Comparison of ENCODE assay signal across 33 cellular contexts in genomic region chr2:101837354-101837753, GRCh38.
DNase-seq lines count a peak whose midpoint lies in the region; ATAC-seq, FAIRE-seq and TF ChIP-seq lines count a peak whose summit lies in the region.
"Had no signal": no experiment of that assay in that cellular context is flagged by ENCODE, and none has a peak within 500 bp of the region (broad histone marks: within the 10 kb centered on the region; RNA-seq: fewer than 3 reads in every experiment).

No MANE protein-coding gene starts in this region.

- no peak overlapping the region for H3K27ac ChIP-seq in HepG2 (ENCODE audit: extremely low read length, insufficient read depth, low read length)
- no peak overlapping the region for H3K27ac ChIP-seq in right lobe of liver
- H3K27ac ChIP-seq in layer of hippocampus (ENCODE audit: low read depth, low read length): peak overlapping the region; percentile 9
- H3K27ac ChIP-seq: cardiac muscle cell, gastrocnemius medialis, HL-60, KMS-11, lower lobe of right lung, SK-N-MC, stomach, uterus had no signal

- peaks cover 3% of the 10 kb centered on the region for H3K27me3 Mint-ChIP-seq in brain
- H3K27me3 Mint-ChIP-seq: activated B cell treated with CpG ODN at 0.5 μM for 24 hours; activated naive CD8-positive, alpha-beta T cell had no signal

- H4K20me1 ChIP-seq in HepG2 (ENCODE audit: insufficient read depth, low read length): no peaks in the 10 kb centered on the region

- H3K27me3 ChIP-seq in HepG2 (ENCODE audit: control insufficient read depth in 1 of 2, insufficient read depth in 2 of 2, low read length in 2 of 2): no peaks in the 10 kb centered on the region
- no peaks in the 10 kb centered on the region for H3K27me3 ChIP-seq in right lobe of liver
- no peaks in the 10 kb centered on the region for H3K27me3 ChIP-seq in layer of hippocampus (ENCODE audit: control insufficient read depth, insufficient read depth, low read length)
- H3K27me3 ChIP-seq: cardiac muscle cell, gastrocnemius medialis, stomach, uterus had no signal

- TF ChIP-seq POLR2A in HepG2 (IDR thresholded peaks at IDR 0.05; ENCODE audit: insufficient read depth in 1 of 2, low read depth in 2 of 2, low read length in 2 of 2) (no peak), right lobe of liver (IDR thresholded peaks at IDR 0.05) (no peak)

- POLR2A ChIA-PET in HepG2 (lab: Yijun Ruan, JAX): no interaction called here

- H3K9me3 ChIP-seq in HepG2 (ENCODE audit: low read length) (no peaks in the 10 kb centered on the region), right lobe of liver (no peaks in the 10 kb centered on the region)
- H3K9me3 ChIP-seq: gastrocnemius medialis, HAP-1, lower lobe of right lung, mucosa of descending colon, stomach, uterus had no signal

- H3K9me3 Mint-ChIP-seq in brain: no peaks in the 10 kb centered on the region
- H3K9me3 Mint-ChIP-seq: activated B cell treated with CpG ODN at 0.5 μM for 24 hours, nephron had no signal

- H3K79me2 ChIP-seq in HepG2 (ENCODE audit: insufficient read depth, low read length): peaks cover 5% of the 10 kb centered on the region

- in situ Hi-C loops in HepG2 (cut with HindIII; ENCODE audit: extremely low pct_ligation_motif_present, low pct_unique_long_range_greater_than_20kb): no loop called here

- DNase-seq in HepG2 (ENCODE audit: low spot score) (no peak), right lobe of liver (no peak), NCI-H510A (lab: John Stamatoyannopoulos, UW) (no peak)
- no peak for DNase-seq in stimulated activated naive CD4-positive, alpha-beta T cell treated with Interleukin-2 at 50 U/mL for 16 hours (lab: John Stamatoyannopoulos, UW)
- DNase-seq: activated B cell treated with CpG ODN at 0.5 μM for 24 hours; activated CD8-positive, alpha-beta memory T cell treated with anti-CD3 and anti-CD28 coated beads, Interleukin-2, amount 50 U/mL, for 48 hours; aorta; cortex of kidney; gastrocnemius medialis; kidney glomerular epithelial cell; lower lobe of right lung; MM.1S; mucosa of descending colon; NCI-H2029; NCI-H526; PC-3; small intestine; stomach; T-helper 1 cell; uterus had no signal

- TF ChIP-seq EP300 in HepG2 (IDR thresholded peaks at IDR 0.05; ENCODE audit: low read depth in 2 of 2, low read length in 2 of 2): no peak
- no peak for TF ChIP-seq EP300 in HepG2 (CRISPR knock-in tag; IDR thresholded peaks at IDR 0.05; ENCODE audit: borderline replicate concordance)

- CTCF ChIA-PET in HepG2 (lab: Yijun Ruan, JAX; ENCODE audit: low intra/inter-chr PET ratio, low total read pairs): no interaction called here

- no peak overlapping the region for H3K9ac ChIP-seq in HepG2 (ENCODE audit: insufficient read depth, low read depth, low read length)
- H3K9ac ChIP-seq: KMS-11 had no signal

- H3K4me3 ChIP-seq in HepG2 (replicated peaks in 1 of 3; ENCODE audit: insufficient read depth in 1 of 3, low read depth in 2 of 3, low read length in 3 of 3): no peak overlapping the region
- no peak overlapping the region for H3K4me3 ChIP-seq in right lobe of liver
- H3K4me3 ChIP-seq: cardiac muscle cell, gastrocnemius medialis, HAP-1, lower lobe of right lung, mucosa of descending colon, SK-N-MC, stomach, uterus had no signal

- H2AFZ ChIP-seq in HepG2 (ENCODE audit: low read length): no peak overlapping the region

- H3K36me3 Mint-ChIP-seq in brain: peaks cover 80% of the 10 kb centered on the region

- no peak for FAIRE-seq in HepG2 (lab: Jason Lieb, UNC)
- FAIRE-seq: endometrium, GM12891, small intestine had no signal

- WGBS in HepG2 (ENCODE audit: low lambda C conversion rate): 94% methylated on average over 3 of the region's 3 CpGs
- 56% methylated on average over 3 of the region's 3 CpGs for WGBS in right lobe of liver (ENCODE audit: insufficient coverage, low coverage, low lambda C conversion rate, missing lambda C conversion rate)

- no TSS peak for BruUV-seq in HepG2 (replicated peaks; lab: Mats Ljungman, UMichigan)

- no peak overlapping the region for H3K4me2 ChIP-seq in HepG2 (ENCODE audit: low read depth, low read length)
- H3K4me2 ChIP-seq: KMS-11 had no signal

- peaks cover 15% of the 10 kb centered on the region for H3K4me1 Mint-ChIP-seq in brain

- TF ChIP-seq RAD21 in HepG2 (CRISPR knock-in tag; IDR thresholded peaks at IDR 0.05): no peak

- TF ChIP-seq CTCF in HepG2 (CRISPR knock-in tag; IDR thresholded peaks at IDR 0.05): no peak
- no peak for TF ChIP-seq CTCF in right lobe of liver (IDR thresholded peaks at IDR 0.05)
- no peak for TF ChIP-seq CTCF in brain (conservative IDR thresholded peaks at IDR 0.05)

- H3K27ac Mint-ChIP-seq in brain: peak overlapping the region in 3 of 5 experiments; percentile 4 to 29 (median 4)
- H3K27ac Mint-ChIP-seq: activated B cell treated with CpG ODN at 0.5 μM for 24 hours, nephron had no signal

- intact Hi-C loops in HepG2 (cut with micrococcal nuclease; ENCODE audit: unreplicated experiment) (no loop called here), right lobe of liver (cut with DNase I) (loop anchor here in 1 of 2 donors (10.0 kb wide), 1 partner anchor 313 kb away; no protein-coding TSS in a partner anchor)

- ATAC-seq in HepG2 (no peak), right lobe of liver (no peak), GM21619 (IDR thresholded peaks at IDR 0.05; ENCODE audit: unreplicated experiment) (no peak), GM18861 (IDR thresholded peaks at IDR 0.05; ENCODE audit: unreplicated experiment) (no peak)
- ATAC-seq: gastrocnemius medialis, lower lobe of right lung, mucosa of descending colon, PC-3 had no signal

- peaks cover 38 to 93% of the 10 kb centered on the region in 2 experiments for H3K36me3 ChIP-seq in HepG2 (replicated peaks in 1 of 2; ENCODE audit: control insufficient read depth in 1 of 2, insufficient read depth in 2 of 2, low read length in 2 of 2)
- peaks cover 0 to 52% (median 5%) of the 10 kb centered on the region in 4 donors for H3K36me3 ChIP-seq in right lobe of liver
- H3K36me3 ChIP-seq: uterus had no signal

- H3K4me3 Mint-ChIP-seq in brain: no peak overlapping the region
- H3K4me3 Mint-ChIP-seq: activated B cell treated with CpG ODN at 0.5 μM for 24 hours; activated naive CD8-positive, alpha-beta T cell; nephron had no signal

- H3K4me1 ChIP-seq in HepG2 (ENCODE audit: insufficient read depth, low read length) (peaks cover 15% of the 10 kb centered on the region), right lobe of liver (peaks cover 0 to 12% (median 2%) of the 10 kb centered on the region in 4 donors)
- H3K4me1 ChIP-seq: HAP-1, lower lobe of right lung, uterus had no signal

TF ChIP-seq in HepG2, 621 proteins besides CTCF, POLR2A, EP300 and RAD21:
- TF ChIP-seq JUNB (CRISPR knock-in tag; IDR thresholded peaks at IDR 0.05; ENCODE audit: borderline replicate concordance): 0 out of 2 replicates have a peak, but pooled peaks have one; percentile 39
- TF ChIP-seq HOXD1 (CRISPR knock-in tag; IDR thresholded peaks at IDR 0.05): no peak
